In genomic region chr17:66578781-66579489, GRCh38 we compare ENCODE assay signal across 16 cellular contexts.
DNase-seq lines count a peak whose midpoint lies in the region; ATAC-seq and TF ChIP-seq lines count a peak whose summit lies in the region.
"Had no signal": no experiment of that assay in that cellular context is flagged by ENCODE, and none has a peak within 500 bp of the region (broad histone marks: within the 10 kb centered on the region; RNA-seq: fewer than 3 reads in every experiment).

No MANE protein-coding gene starts in this region.

- H3K27ac Mint-ChIP-seq in activated naive CD4-positive, alpha-beta T cell treated with anti-CD3 and anti-CD28 coated beads, Interleukin-2, amount 50 U/mL, for 24 hours: peak overlapping the region; percentile 78
- H3K27ac Mint-ChIP-seq: activated naive CD4-positive, alpha-beta T cell treated with anti-CD3 and anti-CD28 coated beads, Interleukin-2, amount 10 ng/mL, durations not matched to agents 7 days and 5 days; B cell had no signal

- no peaks in the 10 kb centered on the region for H3K36me3 ChIP-seq in Panc1 (ENCODE audit: control insufficient read depth, insufficient read depth, low read length)
- no peaks in the 10 kb centered on the region for H3K36me3 ChIP-seq in upper lobe of right lung
- H3K36me3 ChIP-seq: WERI-Rb-1 had no signal

- DNase-seq in activated naive CD4-positive, alpha-beta T cell treated with Interleukin-2 at 50 U/mL for 16 hours: no peak
- DNase-seq in Panc1 (ENCODE audit: low read depth, low spot score): no peak
- DNase-seq in upper lobe of right lung: no peak
- no peak for DNase-seq in Right ventricle myocardium inferior (ENCODE audit: missing footprints)
- DNase-seq in activated CD4-positive, alpha-beta T cell treated with anti-CD3 and anti-CD28 coated beads, Interleukin-2, amount 50 U/mL, for 4 hours: no peak
- DNase-seq: activated naive CD4-positive, alpha-beta T cell treated with anti-CD3 and anti-CD28 coated beads, Interleukin-2, amount 10 ng/mL, durations not matched to agents 7 days and 5 days; effector CD4-positive, alpha-beta T cell; NCI-H1694 treated with DMSO at 0.1 percent for 48 hours; PC-3; stimulated activated CD4-positive, alpha-beta T cell treated with anti-CD3 and anti-CD28 coated beads, Interleukin-4, amount 100 ng/mL, for 24 hours; WERI-Rb-1 had no signal

- H3K9me3 Mint-ChIP-seq in activated naive CD4-positive, alpha-beta T cell treated with anti-CD3 and anti-CD28 coated beads, Interleukin-2, amount 50 U/mL, for 24 hours: no peaks in the 10 kb centered on the region

- no peaks in the 10 kb centered on the region for H3K27me3 Mint-ChIP-seq in activated naive CD4-positive, alpha-beta T cell treated with anti-CD3 and anti-CD28 coated beads, Interleukin-2, amount 50 U/mL, for 24 hours
- H3K27me3 Mint-ChIP-seq: activated naive CD4-positive, alpha-beta T cell treated with anti-CD3 and anti-CD28 coated beads, Interleukin-2, amount 10 ng/mL, durations not matched to agents 7 days and 5 days; B cell had no signal

- H3K9me3 ChIP-seq in Panc1 (ENCODE audit: control insufficient read depth, insufficient read depth, low read depth, low read length) (no peaks in the 10 kb centered on the region), upper lobe of right lung (no peaks in the 10 kb centered on the region)
- H3K9me3 ChIP-seq: testis had no signal

- H3K4me1 ChIP-seq in Panc1 (ENCODE audit: control insufficient read depth, insufficient read depth, low read length) (peaks cover 24% of the 10 kb centered on the region), upper lobe of right lung (peaks cover 36% of the 10 kb centered on the region)

- intact Hi-C loops in Panc1 (cut with micrococcal nuclease; ENCODE audit: unreplicated experiment): no loop called here
- intact Hi-C loops in upper lobe of right lung (cut with DNase I): no loop called here
- intact Hi-C loops in Right ventricle myocardium inferior (cut with DNase I): no loop called here

- H3K4me3 ChIP-seq in Panc1 (ENCODE audit: low read depth in 2 of 2, low read length in 2 of 2): no peak overlapping the region
- H3K4me3 ChIP-seq in upper lobe of right lung: no peak overlapping the region
- H3K4me3 ChIP-seq: testis had no signal

- in situ Hi-C loops in Panc1 (cut with HindIII; ENCODE audit: low pct_unique_long_range_greater_than_20kb, low sequenced_read_pairs): no loop called here

- H3K4me3 Mint-ChIP-seq in activated naive CD4-positive, alpha-beta T cell treated with anti-CD3 and anti-CD28 coated beads, Interleukin-2, amount 50 U/mL, for 24 hours: no peak overlapping the region
- H3K4me3 Mint-ChIP-seq: activated naive CD4-positive, alpha-beta T cell treated with anti-CD3 and anti-CD28 coated beads, Interleukin-2, amount 10 ng/mL, durations not matched to agents 7 days and 5 days; B cell had no signal

- H3K36me3 Mint-ChIP-seq in activated naive CD4-positive, alpha-beta T cell treated with anti-CD3 and anti-CD28 coated beads, Interleukin-2, amount 50 U/mL, for 24 hours: peaks cover 16% of the 10 kb centered on the region

- CTCF ChIA-PET in Panc1 (lab: Charles Lee): no interaction called here

- ATAC-seq in Panc1 (peak; percentile 39; the same call in 1 of the 2 replicates), upper lobe of right lung (no peak), GM19351 (IDR thresholded peaks at IDR 0.05; ENCODE audit: unreplicated experiment) (no peak), Right ventricle myocardium inferior (no peak)
- ATAC-seq: PC-3 had no signal

- H3K4me1 Mint-ChIP-seq in activated naive CD4-positive, alpha-beta T cell treated with anti-CD3 and anti-CD28 coated beads, Interleukin-2, amount 50 U/mL, for 24 hours: peaks cover 44% of the 10 kb centered on the region
- H3K4me1 Mint-ChIP-seq: activated naive CD4-positive, alpha-beta T cell treated with anti-CD3 and anti-CD28 coated beads, Interleukin-2, amount 10 ng/mL, durations not matched to agents 7 days and 5 days; B cell had no signal

- H3K27me3 ChIP-seq in Panc1 (ENCODE audit: control insufficient read depth, insufficient read depth, low read length) (no peaks in the 10 kb centered on the region), layer of hippocampus (ENCODE audit: control insufficient read depth, insufficient read depth, low read length) (no peaks in the 10 kb centered on the region), upper lobe of right lung (no peaks in the 10 kb centered on the region)
- H3K27me3 ChIP-seq: testis had no signal

- H3K27ac ChIP-seq in Panc1 (ENCODE audit: low read length) (peak overlapping the region; percentile 70), layer of hippocampus (ENCODE audit: low read depth, low read length) (peak overlapping the region; percentile 71), upper lobe of right lung (peak overlapping the region; percentile 67)
- H3K27ac ChIP-seq: WERI-Rb-1 had no signal

- no TSS peak for BruUV-seq in Panc1 (replicated peaks; lab: Mats Ljungman, UMichigan)

- POLR2A ChIA-PET in Panc1 (lab: Charles Lee): no interaction called here

- TF ChIP-seq CTCF in Panc1 (IDR thresholded peaks at IDR 0.05) (no peak), upper lobe of right lung (IDR thresholded peaks at IDR 0.05) (no peak)
